11 cellular contexts compared by ENCODE assay signal in the genomic region with DNA sequence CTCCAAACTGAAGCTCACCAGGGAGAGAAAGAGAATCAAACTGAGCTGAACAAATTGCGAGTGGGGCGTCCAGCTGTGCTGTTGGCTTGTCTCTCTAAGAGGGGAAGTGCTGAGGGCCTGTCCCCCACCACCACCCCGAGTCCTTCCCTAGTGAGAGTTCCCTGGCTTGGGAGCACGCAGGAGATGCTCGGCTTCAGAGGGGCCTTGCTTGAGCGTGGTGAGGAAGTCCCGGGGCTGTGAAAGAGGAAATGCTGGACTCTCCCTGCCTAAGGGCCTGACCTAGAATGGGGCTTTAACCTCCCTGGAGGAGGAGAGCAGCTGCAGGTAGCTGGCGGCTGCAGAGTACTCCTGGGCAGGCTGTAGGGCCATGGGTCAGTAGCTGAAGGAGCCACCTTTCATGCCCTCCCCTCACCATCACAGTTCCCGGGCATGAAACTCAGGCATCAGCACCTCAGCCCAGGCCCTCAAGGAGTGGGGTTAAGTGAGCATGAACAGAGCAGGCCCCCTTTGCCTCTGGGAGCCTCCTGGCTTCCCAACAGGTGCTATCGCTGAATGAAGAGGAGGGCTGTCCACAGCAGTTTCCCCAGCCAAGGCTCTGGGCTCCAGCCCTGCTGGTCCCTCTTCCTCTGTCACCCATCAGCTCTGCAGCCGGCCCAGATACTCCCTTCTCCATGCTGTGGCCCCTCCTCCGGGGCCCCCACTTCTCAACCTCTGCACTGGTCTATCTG.
DNase-seq lines count a peak whose midpoint lies in the region; ATAC-seq and TF ChIP-seq lines count a peak whose summit lies in the region.
"Had no signal": no experiment of that assay in that cellular context is flagged by ENCODE, and none has a peak within 500 bp of the region (broad histone marks: within the 10 kb centered on the region; RNA-seq: fewer than 3 reads in every experiment).

No MANE protein-coding gene starts in this region.

- H3K27ac ChIP-seq in Peyer's patch, result peak overlapping the region; percentile 63 to 82 (median 66)

- no peak for TF ChIP-seq POLR2A in Peyer's patch (IDR thresholded peaks at IDR 0.05)

- H3K4me1 ChIP-seq in Peyer's patch, result peaks cover 0 to 43% (median 0%) of the 10 kb centered on the region in 4 donors

- peaks cover 2 to 7% (median 2%) of the 10 kb centered on the region in 3 donors for H3K27me3 Mint-ChIP-seq in CD14-positive monocyte (ENCODE audit: low read depth in 3 of 3)
- H3K27me3 Mint-ChIP-seq: CD4-positive, alpha-beta T cell had no signal

- H3K9me3 ChIP-seq in Peyer's patch, result no peaks in the 10 kb centered on the region

- DNase-seq in CD14-positive monocyte (ENCODE audit: low spot score) (peak; percentile 75), Peyer's patch (peak in 1 of 3 donors; percentile 56), left cardiac atrium (no peak), pons (ENCODE audit: low spot score) (peak; percentile 82), activated T-cell treated with anti-CD3 and anti-CD28 coated beads for 4 hours (no peak), NCI-H1694 (lab: John Stamatoyannopoulos, UW) (no peak), NCI-H2227 (lab: John Stamatoyannopoulos, UW; ENCODE audit: unreplicated experiment) (no peak)
- DNase-seq: activated CD8-positive, alpha-beta memory T cell treated with anti-CD3 and anti-CD28 coated beads, Interleukin-2, amount 50 U/mL, for 48 hours; CD4-positive, alpha-beta T cell; HFFc6 had no signal

- peaks cover 5 to 17% of the 10 kb centered on the region in 2 donors for H3K36me3 Mint-ChIP-seq in CD14-positive monocyte

- H3K9me3 Mint-ChIP-seq in CD14-positive monocyte, result peaks cover 8 to 32% (median 16%) of the 10 kb centered on the region in 7 donors

- peak overlapping the region; percentile 14 to 55 for H3K4me3 Mint-ChIP-seq in CD14-positive monocyte
- H3K4me3 Mint-ChIP-seq: HFFc6 had no signal

- ATAC-seq in left cardiac atrium, result peak; percentile 53 to 66
- ATAC-seq in HG02763 (IDR thresholded peaks at IDR 0.05; ENCODE audit: unreplicated experiment), result no peak

- no peaks in the 10 kb centered on the region for H3K27me3 ChIP-seq in Peyer's patch

- TF ChIP-seq CTCF in CD14-positive monocyte (IDR thresholded peaks at IDR 0.05) (no peak), Peyer's patch (IDR thresholded peaks at IDR 0.05) (no peak)

- H3K4me1 Mint-ChIP-seq in CD14-positive monocyte, result peaks cover 10% of the 10 kb centered on the region

- H3K36me3 ChIP-seq in Peyer's patch, result no peaks in the 10 kb centered on the region

- H3K4me3 ChIP-seq in Peyer's patch, result no peak overlapping the region

- H3K27ac Mint-ChIP-seq in CD14-positive monocyte, result peak overlapping the region in 3 of 7 donors; percentile 87 to 95 (median 92)
- H3K27ac Mint-ChIP-seq: HFFc6 had no signal

- intact Hi-C loops in CD14-positive monocyte (cut with micrococcal nuclease) (loop anchor here in 1 of 2 donors (10.0 kb wide), 1 partner anchor 214 kb away; no protein-coding TSS in a partner anchor), left cardiac atrium (cut with DNase I) (no loop called here)

Comparison
In these comparisons a context has a peak if more than half of its experiments do, and no peak if none do; other contexts are left out.
1. DNase-seq: peak in CD14-positive monocyte (single experiment) and pons (single experiment); none in left cardiac atrium (single experiment), activated T-cell treated with anti-CD3 and anti-CD28 coated beads for 4 hours (single experiment), NCI-H1694 (single experiment) and NCI-H2227 (single experiment).